ENCODE assay signal across 8 cellular contexts in the genomic region with DNA sequence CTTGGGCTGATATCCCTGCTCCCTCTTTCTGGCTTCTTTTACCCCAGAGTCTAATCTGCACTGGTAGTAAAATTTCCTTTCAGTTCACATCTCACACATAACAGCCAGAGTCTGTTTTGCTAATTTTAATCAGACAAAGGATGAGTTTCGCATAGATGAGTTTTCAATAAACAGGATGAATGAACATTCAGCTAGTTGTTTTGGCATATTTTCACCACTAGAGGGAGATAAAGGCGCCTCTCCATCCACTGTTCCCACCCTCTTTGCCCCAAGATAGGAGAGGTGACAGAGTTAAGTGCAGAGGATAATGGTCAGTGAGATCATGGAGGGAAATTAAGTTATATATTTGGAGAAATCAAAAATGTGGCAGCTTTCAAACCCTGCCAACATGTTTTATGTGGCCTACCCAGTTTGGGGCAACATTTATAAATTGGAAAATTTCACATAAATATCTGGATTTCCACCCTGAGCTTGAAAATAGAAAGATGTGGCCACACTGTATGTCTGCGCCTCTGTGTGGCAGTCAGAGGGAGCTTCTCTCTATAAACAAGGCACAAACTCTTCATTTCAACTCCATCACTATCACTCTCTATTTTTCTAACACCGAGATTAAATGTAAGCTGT. TPM values are rescaled to one million over a fixed set of nuclear protein-coding genes. Genes with fewer than 3 reads are reported as not detected.
A peak's percentile ranks its signal among the peaks of the same experiment; 100 is the strongest.
DNase-seq lines count a peak whose midpoint lies in the region; ATAC-seq and TF ChIP-seq lines count a peak whose summit lies in the region.

No MANE protein-coding gene starts in this region.

- H3K9me3 ChIP-seq in GM23248 (ENCODE audit: low read depth), result no peaks in the 10 kb centered on the region
- no peaks in the 10 kb centered on the region for H3K9me3 ChIP-seq in SK-N-SH
- H3K9me3 ChIP-seq in ovary, result no peaks in the 10 kb centered on the region

- H3K79me2 ChIP-seq in GM23248 (ENCODE audit: insufficient read depth) (no peaks in the 10 kb centered on the region), SK-N-SH (ENCODE audit: insufficient read depth) (no peaks in the 10 kb centered on the region)

- peak overlapping the region; percentile 57 for H2AFZ ChIP-seq in GM23248
- H2AFZ ChIP-seq in SK-N-SH (ENCODE audit: low read depth), result 0 out of 2 replicates have a peak overlapping the region, but pooled peaks have one; percentile 57

- no peaks in the 10 kb centered on the region for H3K9me2 ChIP-seq in GM23248 (ENCODE audit: insufficient read depth)
- H3K9me2 ChIP-seq in SK-N-SH, result no peaks in the 10 kb centered on the region

- H3K36me3 ChIP-seq in GM23248 (ENCODE audit: low read depth), result no peaks in the 10 kb centered on the region
- H3K36me3 ChIP-seq in SK-N-SH (replicated peaks in 1 of 2; ENCODE audit: control insufficient read depth in 1 of 2, insufficient read depth in 2 of 2, low read length in 1 of 2), result no peaks in the 10 kb centered on the region
- no peaks in the 10 kb centered on the region for H3K36me3 ChIP-seq in ovary

- TF ChIP-seq CTCF in SK-N-SH (IDR thresholded peaks at IDR 0.05), result peak; percentile 94
- peak; percentile 29 to 57 (median 37) for TF ChIP-seq CTCF in ovary (IDR thresholded peaks at IDR 0.05)

- no peak for DNase-seq in activated CD4-positive, CD25-positive, alpha-beta regulatory T cell treated with anti-CD3 and anti-CD28 coated beads, Interleukin-2, amount 50 U/mL, for 72 hours
- DNase-seq in GM23248 (peak; percentile 62), LHCN-M2 (ENCODE audit: low read depth) (peak; percentile 64), SK-N-SH (peak; percentile 55), fibroblast of the conjunctiva (ENCODE audit: low read depth) (peak; percentile 45), ovary (no peak), UCSD-AML1 (lab: John Stamatoyannopoulos, UW; ENCODE audit: unreplicated experiment) (no peak)

- POLR2A ChIA-PET in SK-N-SH (lab: Yijun Ruan, JAX), result no interaction called here

- in situ Hi-C loops in GM23248 (cut with MboI), result no loop called here

- H3K9ac ChIP-seq in GM23248 (no peak overlapping the region), SK-N-SH (no peak overlapping the region)

- CTCF ChIA-PET in SK-N-SH (lab: Yijun Ruan, JAX), result interaction anchor here (0.6 to 4.3 kb wide), 63 partner anchors 9 to 807 kb away, joined by 3 to 67 read pairs (median 4); a partner anchor contains a TSS

- no peaks in the 10 kb centered on the region for H4K20me1 ChIP-seq in GM23248 (ENCODE audit: insufficient read depth)
- no peaks in the 10 kb centered on the region for H4K20me1 ChIP-seq in SK-N-SH (ENCODE audit: insufficient read depth)

- no peak overlapping the region for H3K27ac ChIP-seq in GM23248
- peak overlapping the region in 1 of 2 experiments; percentile 14; a peak in 1 of 4 replicates for H3K27ac ChIP-seq in SK-N-SH (ENCODE audit: low read depth in 2 of 2, low read length in 1 of 2)
- no peak overlapping the region for H3K27ac ChIP-seq in ovary

- H3K27me3 ChIP-seq in GM23248 (replicated peaks; ENCODE audit: insufficient read depth) (no peaks in the 10 kb centered on the region), SK-N-SH (ENCODE audit: insufficient read depth) (no peaks in the 10 kb centered on the region), ovary (no peaks in the 10 kb centered on the region)

- H3F3A ChIP-seq in GM23248 (ENCODE audit: insufficient read depth) (peaks cover 20% of the 10 kb centered on the region), SK-N-SH (replicated peaks; ENCODE audit: insufficient read depth) (no peaks in the 10 kb centered on the region)

- TF ChIP-seq RAD21 in SK-N-SH (IDR thresholded peaks at IDR 0.05; ENCODE audit: low read length), result peak; percentile 82

- TF ChIP-seq EP300 in SK-N-SH (IDR thresholded peaks at IDR 0.05; ENCODE audit: borderline replicate concordance in 1 of 2, low read depth in 1 of 2, low read length in 1 of 2) (no peak), ovary (IDR thresholded peaks at IDR 0.05) (no peak)

- no peak for TF ChIP-seq POLR2A in ovary (IDR thresholded peaks at IDR 0.05)

- intact Hi-C loops in ovary (cut with DNase I), result loop anchor here in 2 of 4 donors (5.0 kb wide), 2 partner anchors 121 to 126 kb away; no protein-coding TSS in a partner anchor

- H3K4me1 ChIP-seq in GM23248 (ENCODE audit: insufficient read depth) (peaks cover 30% of the 10 kb centered on the region), SK-N-SH (ENCODE audit: control insufficient read depth in 1 of 2, insufficient read depth in 2 of 2, low read depth in 1 of 2, low read length in 1 of 2) (peaks cover 7 to 17% of the 10 kb centered on the region in 2 experiments; a peak in 3 of 4 replicates), ovary (ENCODE audit: insufficient read depth) (peaks cover 3% of the 10 kb centered on the region)

- H3K4me2 ChIP-seq in GM23248 (ENCODE audit: unreplicated experiment) (no peak overlapping the region), SK-N-SH (no peak overlapping the region)

- peak; percentile 17 to 28 for ATAC-seq in activated CD4-positive, CD25-positive, alpha-beta regulatory T cell treated with anti-CD3 and anti-CD28 coated beads, Interleukin-2, amount 50 U/mL, for 24 hours

- no peak overlapping the region for H3K4me3 ChIP-seq in GM23248
- H3K4me3 ChIP-seq in SK-N-SH (ENCODE audit: low read depth in 2 of 2, low read length in 1 of 2), result no peak overlapping the region
- H3K4me3 ChIP-seq in ovary, result no peak overlapping the region

- 31 to 39% methylated on average over 4 of the region's 4 CpGs for WGBS in GM23248 (ENCODE audit: low coverage in 1 of 2, low lambda C conversion rate in 2 of 2, missing lambda C conversion rate in 2 of 2), 2 experiments
- 50% methylated on average over 4 of the region's 4 CpGs for WGBS in SK-N-SH (ENCODE audit: low lambda C conversion rate)
- WGBS in ovary, 3 donors, result 58 to 63% (median 59%) methylated on average over 4 of the region's 4 CpGs

TF ChIP-seq in SK-N-SH, 30 proteins besides CTCF, POLR2A, EP300 and RAD21:
- no peak for TF ChIP-seq FOXM1 (IDR thresholded peaks at IDR 0.05; ENCODE audit: low read depth)
- TF ChIP-seq POLR2AphosphoS5 (IDR thresholded peaks at IDR 0.05; ENCODE audit: low read depth, low read length), result no peak
- TF ChIP-seq SMC3 (IDR thresholded peaks at IDR 0.05; ENCODE audit: low read depth, low read length), result peak; percentile 78
- no peak for TF ChIP-seq CHD2 (IDR thresholded peaks at IDR 0.05; ENCODE audit: low read length, partially characterized antibody)

RNA-seq across cellular contexts. Expression of a gene that starts 48.5 kb away (rescaled TPM):
- total RNA-seq in GM23248 (2014; rRNA removed; shearing (Covaris generic)), result 4.2 and 14.5 TPM in 2 replicates
- polyA plus RNA-seq in GM23248 (2016; fragmentation: Nextera tagmentation; extraction: Ambion mirVana) (5.5 and 6.2 TPM in 2 replicates), SK-N-SH (2012; rRNA removed) (7.9 and 12.8 TPM in 2 replicates), ovary (10 to 100 TPM in 1 of 2 donors, 1 to 10 TPM in 1; 8.3 to 30.4 TPM)
- total RNA-seq in LHCN-M2 (2014; rRNA removed) (6.9 and 7.1 TPM in 2 replicates), ovary (10 to 100 TPM in 5 of 7 donors, 1 to 10 TPM in 2; 4.3 to 34.2 (median 18.4) TPM)
- polyA plus RNA-seq in LHCN-M2 (2012), result 3.4 TPM
- polyA plus RNA-seq in SK-N-SH (2012; cell fraction: cytosol; rRNA removed), result 9.4 and 9.9 TPM in 2 replicates
- 12.7 and 17.8 TPM in 2 replicates for polyA plus RNA-seq in SK-N-SH (2012; cell fraction: nucleus; rRNA removed)

Comparison
In these comparisons a context has a peak if more than half of its experiments do, and no peak if none do; other contexts are left out.
1. DNase-seq: peak in GM23248 (single experiment), LHCN-M2 (single experiment), SK-N-SH (single experiment) and fibroblast of the conjunctiva (single experiment); none in activated CD4-positive, CD25-positive, alpha-beta regulatory T cell treated with anti-CD3 and anti-CD28 coated beads, Interleukin-2, amount 50 U/mL, for 72 hours (single experiment), ovary (0 of 5) and UCSD-AML1 (single experiment).